In the genomic region with DNA sequence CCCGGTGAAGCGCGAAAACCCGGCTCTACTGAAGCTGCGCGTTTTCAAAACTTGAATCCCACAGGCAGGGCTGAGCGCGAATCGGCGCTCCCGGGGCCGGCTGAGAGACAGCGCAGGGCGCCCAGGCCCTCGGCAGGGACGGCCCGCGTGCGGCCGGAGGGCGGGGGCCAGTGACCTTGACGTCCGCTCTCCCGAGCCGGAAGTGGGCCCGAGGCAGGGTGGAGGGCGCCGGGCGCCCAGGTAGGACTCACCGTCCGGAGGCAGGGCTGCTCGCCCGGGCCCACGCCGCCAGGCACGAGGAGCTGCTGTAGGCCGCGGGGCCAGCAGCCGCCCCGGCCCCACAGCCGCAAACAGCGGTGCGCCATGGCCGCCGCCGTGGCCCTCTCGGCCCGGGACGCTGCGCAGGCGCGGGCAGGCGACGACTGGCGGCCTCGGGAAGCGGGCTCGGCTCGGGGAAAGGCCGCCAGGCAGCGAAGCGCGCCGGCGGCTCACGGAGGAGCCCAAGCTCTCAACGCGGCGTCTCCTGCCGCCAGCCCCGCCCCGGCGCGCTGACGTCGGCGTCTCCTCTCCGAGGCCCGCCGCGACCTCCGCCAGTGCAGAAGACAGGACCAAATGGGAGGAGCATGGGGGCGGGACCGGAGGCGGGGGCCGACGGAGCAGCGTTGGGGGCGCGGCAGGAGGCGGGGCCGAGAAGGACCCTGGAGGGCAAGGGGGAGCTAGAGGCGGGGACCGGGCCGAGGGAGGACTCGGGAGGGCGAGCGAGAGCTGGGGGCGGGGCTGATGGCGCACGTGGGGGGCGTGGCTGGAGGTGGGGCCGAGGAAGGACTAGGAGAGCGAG, we compare ENCODE assay signal across 8 cellular contexts. TPM values are rescaled to one million over a fixed set of nuclear protein-coding genes. Genes with fewer than 3 reads are reported as not detected.
DNase-seq lines count a peak whose midpoint lies in the region; ATAC-seq lines count a peak whose summit lies in the region.

Gene AFG3L2 (minus strand): TSS at position 510 of the 838 bp plus-strand sequence. CDS start 145 bp downstream, at position 365.

- POLR2A ChIA-PET in activated CD8-positive, alpha-beta memory T cell treated with anti-CD3 and anti-CD28 coated beads for 36 hours (lab: Charles Lee): interaction anchor here (0.6 to 2.0 kb wide), 12 partner anchors 9 to 1196 kb away, joined by 3 to 12 read pairs (median 4); partner anchors contain the start of genes CEP192, CEP76, IMPA2 and PRELID3A

- DNase-seq in COLO829 (ENCODE audit: low spot score) (peak; percentile 95), HT1080 (ENCODE audit: low read depth) (peak; percentile 94), NOMO-1 (lab: John Stamatoyannopoulos, UW; ENCODE audit: unreplicated experiment in 2 of 2) (peak; percentile 99 to 100), medulla oblongata (ENCODE audit: extremely low spot score) (peak; percentile 99)
- peak; percentile 100 for DNase-seq in effector CD8-positive, alpha-beta T cell (lab: John Stamatoyannopoulos, UW)
- peak; percentile 100 for DNase-seq in stimulated activated CD4-positive, alpha-beta T cell treated with anti-CD3 and anti-CD28 coated beads, TNF-alpha, amount 100 ng/mL, for 48 hours (ENCODE audit: low read depth in 3 of 3)

- ATAC-seq in GM21367 (IDR thresholded peaks at IDR 0.05; ENCODE audit: unreplicated experiment): peak; percentile 87

- CTCF ChIA-PET in activated CD8-positive, alpha-beta memory T cell treated with anti-CD3 and anti-CD28 coated beads for 36 hours (lab: Charles Lee): interaction anchor here (0.5 to 1.0 kb wide), 4 partner anchors 14 to 326 kb away, joined by 3 to 5 read pairs (median 4); partner anchors contain the start of genes CEP76, PRELID3A and PSMG2

RNA-seq across cellular contexts. Expression of gene AFG3L2, which starts in this region (rescaled TPM):
- 71.5 and 75.6 TPM in 2 replicates for total RNA-seq in HT1080 (2014; rRNA removed; shearing (Covaris generic))
- polyA plus RNA-seq in HT1080 (2015; cell fraction: cytosol; rRNA removed): 45.8 and 54.4 TPM in 2 replicates
- 53.6 and 57.5 TPM in 2 replicates for polyA plus RNA-seq in HT1080 (2015; cell fraction: nucleus; rRNA removed)
- 10 to 100 TPM; 77.1 to 79.0 TPM for total RNA-seq in activated CD8-positive, alpha-beta memory T cell treated with anti-CD3 and anti-CD28 coated beads for 36 hours

Comparison
In these comparisons a context has a peak if more than half of its experiments do, and no peak if none do; other contexts are left out.
1. Peak in every context shown above with its lines: DNase-seq and ATAC-seq.